Comparison of ENCODE assay signal across 28 cellular contexts in the genomic region with DNA sequence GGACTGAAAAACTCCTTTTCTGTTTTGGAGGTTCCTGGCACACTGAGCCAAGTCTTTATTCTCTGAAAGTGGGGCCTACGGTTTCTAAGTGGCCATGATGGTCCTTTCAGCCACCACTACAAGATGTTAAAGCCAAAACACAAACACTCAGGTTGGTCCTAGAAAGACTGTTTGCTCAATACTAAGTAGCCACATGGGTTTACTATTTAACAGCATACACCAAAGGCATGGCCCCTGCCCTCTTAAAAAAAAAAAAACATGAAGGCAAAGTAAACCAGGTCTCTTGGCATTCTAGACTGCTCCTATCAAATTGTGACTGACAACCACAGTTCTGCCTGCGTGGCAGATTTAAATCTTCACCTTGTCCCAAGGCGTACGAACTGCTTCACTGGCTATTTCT.
DNase-seq lines count a peak whose midpoint lies in the region; ATAC-seq, FAIRE-seq and TF ChIP-seq lines count a peak whose summit lies in the region.
"Had no signal": no experiment of that assay in that cellular context is flagged by ENCODE, and none has a peak within 500 bp of the region (broad histone marks: within the 10 kb centered on the region; RNA-seq: fewer than 3 reads in every experiment).

No MANE protein-coding gene starts in this region.

- WGBS in K562 (ENCODE audit: insufficient coverage, low coverage, missing lambda C conversion rate), result 76% methylated on average over 4 of the region's 4 CpGs

- in situ Hi-C loops in K562 (cut with MboI), result no loop called here

- no peaks in the 10 kb centered on the region for H3K27me3 Mint-ChIP-seq in memory B cell
- H3K27me3 Mint-ChIP-seq: activated CD4-positive, alpha-beta T cell treated with anti-CD3 and anti-CD28 coated beads for 36 hours; activated naive CD4-positive, alpha-beta T cell treated with anti-CD3 and anti-CD28 coated beads, Interleukin-2, amount 10 ng/mL, durations not matched to agents 7 days and 5 days; activated T-helper 17 cell treated with anti-CD3 and anti-CD28 coated beads, Interleukin-2, amount 50 U/mL, for 72 hours; brain; CD4-positive, alpha-beta memory T cell; naive thymus-derived CD4-positive, alpha-beta T cell had no signal

- H3K27ac ChIP-seq in left ventricle myocardium inferior (replicated peaks), result peak overlapping the region; percentile 79
- H3K27ac ChIP-seq in K562 (ENCODE audit: extremely low read depth, low read depth, low read length), result no peak overlapping the region
- peak overlapping the region; percentile 82 for H3K27ac ChIP-seq in temporal lobe (ENCODE audit: low read depth, low read length)
- H3K27ac ChIP-seq: adrenal gland, testis, uterus had no signal

- peak overlapping the region; percentile 83 for H3K27ac Mint-ChIP-seq in memory B cell
- H3K27ac Mint-ChIP-seq: activated CD4-positive, alpha-beta T cell treated with anti-CD3 and anti-CD28 coated beads for 36 hours; activated naive CD4-positive, alpha-beta T cell treated with anti-CD3 and anti-CD28 coated beads, Interleukin-2, amount 10 ng/mL, durations not matched to agents 7 days and 5 days had no signal

- DNase-seq in left ventricle myocardium inferior, result no peak
- no peak for DNase-seq in cardiac septum (ENCODE audit: low spot score)
- no peak for DNase-seq in K562 (ENCODE audit: extremely low read depth in 1 of 4, low spot score in 3 of 4)
- no peak for DNase-seq in memory B cell (ENCODE audit: low spot score in 2 of 2)
- DNase-seq in T-helper 2 cell, result no peak
- no peak for DNase-seq in germinal center (ENCODE audit: low spot score)
- DNase-seq: activated CD4-positive, alpha-beta T cell treated with anti-CD3 and anti-CD28 coated beads for 36 hours; activated naive CD4-positive, alpha-beta T cell treated with anti-CD3 and anti-CD28 coated beads, Interleukin-2, amount 10 ng/mL, durations not matched to agents 7 days and 5 days; adrenal gland; AML-193; CD4-positive, alpha-beta memory T cell; DMS 273 treated with DMSO at 0.1 percent for 48 hours; naive thymus-derived CD4-positive, alpha-beta T cell; NCI-H2081; NCI-H226; NCI-H69; SHP77; stimulated activated naive CD4-positive, alpha-beta T cell treated with Interleukin-2 at 50 U/mL for 16 hours; testis; uterus had no signal

- H3K4me3 Mint-ChIP-seq in memory B cell, result no peak overlapping the region
- H3K4me3 Mint-ChIP-seq: activated CD4-positive, alpha-beta T cell treated with anti-CD3 and anti-CD28 coated beads for 36 hours; activated naive CD4-positive, alpha-beta T cell treated with anti-CD3 and anti-CD28 coated beads, Interleukin-2, amount 10 ng/mL, durations not matched to agents 7 days and 5 days; activated T-helper 17 cell treated with anti-CD3 and anti-CD28 coated beads, Interleukin-2, amount 50 U/mL, for 72 hours; brain; CD4-positive, alpha-beta memory T cell; naive thymus-derived CD4-positive, alpha-beta T cell had no signal

- TF ChIP-seq CTCF in left ventricle myocardium inferior (IDR thresholded peaks at IDR 0.05; ENCODE audit: borderline replicate concordance), result no peak
- no peak for TF ChIP-seq CTCF in K562 (IDR thresholded peaks at IDR 0.05 in 2 of 3, conservative IDR thresholded peaks at IDR 0.05 in 1 of 3; ENCODE audit: insufficient read depth in 2 of 3, low read depth in 1 of 3, low read length in 3 of 3)

- ATAC-seq in K562, result no peak
- ATAC-seq in memory B cell (ENCODE audit: low read depth), result no peak
- no peak for ATAC-seq in HG03280 (IDR thresholded peaks at IDR 0.05; ENCODE audit: unreplicated experiment)
- ATAC-seq: activated CD4-positive, alpha-beta T cell treated with anti-CD3 and anti-CD28 coated beads for 36 hours; activated T-helper 17 cell treated with anti-CD3 and anti-CD28 coated beads, Interleukin-2, amount 50 U/mL, for 72 hours; gastroesophageal sphincter; naive thymus-derived CD4-positive, alpha-beta T cell had no signal

- 0 out of 2 replicates have a peak, but pooled peaks cover 2% of the 10 kb centered on the region for H4K20me1 ChIP-seq in K562 (replicated peaks; ENCODE audit: control insufficient read depth, insufficient read depth, low read length)

- H3K9me3 ChIP-seq in left ventricle myocardium inferior (replicated peaks) (no peaks in the 10 kb centered on the region), K562 (replicated peaks; ENCODE audit: control insufficient read depth, insufficient read depth, low read depth, low read length) (no peaks in the 10 kb centered on the region)
- H3K9me3 ChIP-seq: adrenal gland, gastroesophageal sphincter, testis, uterus had no signal

- no peak overlapping the region for H3K9ac ChIP-seq in K562 (ENCODE audit: insufficient read depth in 1 of 2, low read depth in 2 of 2, low read length in 2 of 2)

- H3K36me3 Mint-ChIP-seq in memory B cell, result peaks cover 40% of the 10 kb centered on the region
- H3K36me3 Mint-ChIP-seq: activated naive CD4-positive, alpha-beta T cell treated with anti-CD3 and anti-CD28 coated beads, Interleukin-2, amount 10 ng/mL, durations not matched to agents 7 days and 5 days had no signal

- H3K79me2 ChIP-seq in K562 (ENCODE audit: control insufficient read depth, insufficient read depth, low read length), result no peaks in the 10 kb centered on the region

- no peak for TF ChIP-seq RAD21 in K562 (CRISPR knock-in tag; conservative IDR thresholded peaks at IDR 0.05 in 1 of 2, IDR thresholded peaks at IDR 0.05 in 1 of 2)

- POLR2A ChIA-PET in K562 (lab: Yijun Ruan, JAX), result interaction anchor here (0.6 kb wide), 1 partner anchor 179 kb away, joined by 3 read pairs; no protein-coding TSS in a partner anchor

- no peaks in the 10 kb centered on the region for H3K9me3 Mint-ChIP-seq in memory B cell
- H3K9me3 Mint-ChIP-seq: activated naive CD4-positive, alpha-beta T cell treated with anti-CD3 and anti-CD28 coated beads, Interleukin-2, amount 10 ng/mL, durations not matched to agents 7 days and 5 days; activated T-helper 17 cell treated with anti-CD3 and anti-CD28 coated beads, Interleukin-2, amount 50 U/mL, for 72 hours; brain; CD4-positive, alpha-beta memory T cell; naive thymus-derived CD4-positive, alpha-beta T cell had no signal

- H3K9me1 ChIP-seq in K562 (ENCODE audit: control insufficient read depth, insufficient read depth, low read length), result no peaks in the 10 kb centered on the region

- H3K4me2 ChIP-seq in K562 (ENCODE audit: insufficient read depth, low read length), result no peak overlapping the region

- CTCF ChIA-PET in K562 (lab: Yijun Ruan, JAX; ENCODE audit: low intra/inter-chr PET ratio), result no interaction called here

- H3K27me3 ChIP-seq in left ventricle myocardium inferior (ENCODE audit: low read depth), result no peaks in the 10 kb centered on the region
- no peaks in the 10 kb centered on the region for H3K27me3 ChIP-seq in K562 (ENCODE audit: control insufficient read depth in 2 of 2, insufficient read depth in 2 of 2, low read length in 2 of 2)
- H3K27me3 ChIP-seq: adrenal gland, gastroesophageal sphincter, testis, uterus had no signal

- peaks cover 8% of the 10 kb centered on the region for H3K4me1 Mint-ChIP-seq in memory B cell
- H3K4me1 Mint-ChIP-seq: activated T-helper 17 cell treated with anti-CD3 and anti-CD28 coated beads, Interleukin-2, amount 50 U/mL, for 72 hours had no signal

- H3K4me1 ChIP-seq in left ventricle myocardium inferior, result peaks cover 32% of the 10 kb centered on the region
- H3K4me1 ChIP-seq in K562 (replicated peaks in 1 of 2; ENCODE audit: control insufficient read depth in 2 of 2, insufficient read depth in 2 of 2, low read length in 2 of 2), result no peaks in the 10 kb centered on the region
- H3K4me1 ChIP-seq: adrenal gland, testis, uterus had no signal

- no peak for TF ChIP-seq EP300 in K562 (IDR thresholded peaks at IDR 0.05; ENCODE audit: low read length)

- intact Hi-C loops in left ventricle myocardium inferior (cut with micrococcal nuclease), result no loop called here
- intact Hi-C loops in cardiac septum (cut with DNase I), result no loop called here
- intact Hi-C loops in K562 (cut with micrococcal nuclease), result no loop called here

- H3K4me3 ChIP-seq in left ventricle myocardium inferior, result no peak overlapping the region
- H3K4me3 ChIP-seq in K562, result no peak overlapping the region
- H3K4me3 ChIP-seq: adrenal gland, gastroesophageal sphincter, testis, uterus had no signal

- BruUV-seq in K562 (replicated peaks; lab: Mats Ljungman, UMichigan), result no TSS peak

- H2AFZ ChIP-seq in K562 (ENCODE audit: low read depth, low read length), result no peak overlapping the region

- no peak for TF ChIP-seq POLR2A in K562 (conservative IDR thresholded peaks at IDR 0.05)

- H3K36me3 ChIP-seq in left ventricle myocardium inferior (peaks cover 95% of the 10 kb centered on the region), K562 (ENCODE audit: control insufficient read depth, insufficient read depth, low read length) (peaks cover 54% of the 10 kb centered on the region)
- H3K36me3 ChIP-seq: uterus had no signal

- peak; percentile 19 for FAIRE-seq in K562 (lab: Jason Lieb, UNC)
- FAIRE-seq: endothelial cell of umbilical vein, GM12892, H54 had no signal

TF ChIP-seq in K562, 482 proteins besides CTCF, POLR2A, EP300 and RAD21 (continues in another document):
- TF ChIP-seq SRSF3 (IDR thresholded peaks at IDR 0.05; ENCODE audit: insufficient read depth, low read length) (no peak), MYBL2 (IDR thresholded peaks at IDR 0.05; ENCODE audit: low read depth) (no peak), MYBL2 (CRISPR knock-in tag; IDR thresholded peaks at IDR 0.05; ENCODE audit: borderline replicate concordance) (no peak), ZNF778 (CRISPR knock-in tag; IDR thresholded peaks at IDR 0.05) (no peak), ZFP36 (IDR thresholded peaks at IDR 0.05; ENCODE audit: low read depth, low read length, partially characterized antibody) (no peak), DNMT1 (IDR thresholded peaks at IDR 0.05) (no peak), KDM1A (IDR thresholded peaks at IDR 0.05) (no peak), ESRRA (IDR thresholded peaks at IDR 0.05; ENCODE audit: borderline replicate concordance, low read depth) (no peak), PURB (CRISPR knock-in tag; IDR thresholded peaks at IDR 0.05; ENCODE audit: low read depth) (no peak)
- TF ChIP-seq, protein P1, sequence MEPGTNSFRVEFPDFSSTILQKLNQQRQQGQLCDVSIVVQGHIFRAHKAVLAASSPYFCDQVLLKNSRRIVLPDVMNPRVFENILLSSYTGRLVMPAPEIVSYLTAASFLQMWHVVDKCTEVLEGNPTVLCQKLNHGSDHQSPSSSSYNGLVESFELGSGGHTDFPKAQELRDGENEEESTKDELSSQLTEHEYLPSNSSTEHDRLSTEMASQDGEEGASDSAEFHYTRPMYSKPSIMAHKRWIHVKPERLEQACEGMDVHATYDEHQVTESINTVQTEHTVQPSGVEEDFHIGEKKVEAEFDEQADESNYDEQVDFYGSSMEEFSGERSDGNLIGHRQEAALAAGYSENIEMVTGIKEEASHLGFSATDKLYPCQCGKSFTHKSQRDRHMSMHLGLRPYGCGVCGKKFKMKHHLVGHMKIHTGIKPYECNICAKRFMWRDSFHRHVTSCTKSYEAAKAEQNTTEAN (CRISPR knock-in tag; IDR thresholded peaks at IDR 0.05), result no peak
